Comparison of ENCODE assay signal across 11 cellular contexts in genomic region chr3:23629181-23629893, GRCh38.
DNase-seq lines count a peak whose midpoint lies in the region; ATAC-seq, FAIRE-seq and TF ChIP-seq lines count a peak whose summit lies in the region.
"Had no signal": no experiment of that assay in that cellular context is flagged by ENCODE, and none has a peak within 500 bp of the region (broad histone marks: within the 10 kb centered on the region; RNA-seq: fewer than 3 reads in every experiment).

No MANE protein-coding gene starts in this region.

- H3K56ac ChIP-seq in IMR-90 (ENCODE audit: extremely low read depth, insufficient read depth, low read length) = no peak overlapping the region

- H3K27ac ChIP-seq in IMR-90 (ENCODE audit: insufficient read depth, low read length) = no peak overlapping the region
- H3K27ac ChIP-seq: upper lobe of left lung had no signal

- no peaks in the 10 kb centered on the region for H3K9me1 ChIP-seq in IMR-90 (ENCODE audit: insufficient read depth, low read length)

- no peak overlapping the region for H3K23ac ChIP-seq in IMR-90 (ENCODE audit: low read depth, low read length)

- no peak overlapping the region for H2BK5ac ChIP-seq in IMR-90 (ENCODE audit: low read depth, low read length, poor library complexity, severe bottlenecking)

- peaks cover 6% of the 10 kb centered on the region for H3K4me1 ChIP-seq in IMR-90 (ENCODE audit: control insufficient read depth, insufficient read depth, low read length)

- TF ChIP-seq CTCF in AG10803 (conservative IDR thresholded peaks at IDR 0.05; ENCODE audit: low read length) = no peak
- no peak for TF ChIP-seq CTCF in IMR-90 (conservative IDR thresholded peaks at IDR 0.05; ENCODE audit: low read depth, low read length)
- TF ChIP-seq CTCF in fibroblast of the aortic adventitia (IDR thresholded peaks at IDR 0.05; ENCODE audit: insufficient read depth, low read length) = no peak

- H4K8ac ChIP-seq in IMR-90 (ENCODE audit: low read depth in 2 of 2, low read length in 2 of 2) = no peak overlapping the region

- peak; percentile 21 for DNase-seq in AG10803 (ENCODE audit: low read depth)
- DNase-seq in IMR-90 = peak; percentile 71
- peak; percentile 65 for DNase-seq in RCC 7860 (ENCODE audit: low spot score)
- DNase-seq in fibroblast of the aortic adventitia (ENCODE audit: low read depth) = peak; percentile 86
- no peak for DNase-seq in T1000 (lab: John Stamatoyannopoulos, UW)
- DNase-seq in activated CD4-positive, alpha-beta T cell treated with anti-CD3 and anti-CD28 coated beads, Interleukin-2, amount 50 U/mL, for 4 hours = no peak
- DNase-seq: aorta, NCI-H1930, upper lobe of left lung had no signal

- H3K4me3 ChIP-seq in AG10803 (ENCODE audit: low read length) = no peak overlapping the region
- H3K4me3 ChIP-seq in IMR-90 (ENCODE audit: insufficient read depth, low read depth, low read length) = no peak overlapping the region
- no peak overlapping the region for H3K4me3 ChIP-seq in fibroblast of the aortic adventitia (ENCODE audit: low read depth, low read length)
- H3K4me3 ChIP-seq: upper lobe of left lung had no signal

- CTCF ChIA-PET in IMR-90 (lab: Yijun Ruan, JAX) = no interaction called here

- WGBS in IMR-90 (ENCODE audit: extremely low coverage in 2 of 2, insufficient read length in 1 of 2), 2 experiments = 95% methylated on average over 3 of the region's 5 CpGs; no CpG with 5 or more reads in 1 of the 2 experiments

- no peak overlapping the region for H2BK15ac ChIP-seq in IMR-90 (ENCODE audit: low read depth, low read length)

- no peaks in the 10 kb centered on the region for H3K27me3 ChIP-seq in IMR-90 (ENCODE audit: control insufficient read depth, insufficient read depth, low read length)
- H3K27me3 ChIP-seq: upper lobe of left lung had no signal

- H3K9ac ChIP-seq in IMR-90 (ENCODE audit: low read depth, low read length) = no peak overlapping the region

- peaks cover 7% of the 10 kb centered on the region; the same call in 1 of the 2 replicates for H3K9me3 ChIP-seq in IMR-90 (ENCODE audit: control insufficient read depth, insufficient read depth, low read length)

- H2AK5ac ChIP-seq in IMR-90 (ENCODE audit: low read depth, low read length) = no peak overlapping the region

- dilution Hi-C loops in IMR-90 (cut with HindIII; ENCODE audit: low sequenced_read_pairs, unreplicated experiment) = no loop called here

- TF ChIP-seq POLR2A in IMR-90 (IDR thresholded peaks at IDR 0.05; ENCODE audit: low read depth, low read length) = no peak

- no peak overlapping the region for H2AFZ ChIP-seq in IMR-90 (replicated peaks; ENCODE audit: low read length, poor library complexity)

- H4K5ac ChIP-seq in IMR-90 (ENCODE audit: low read depth, low read length) = no peak overlapping the region

- no peaks in the 10 kb centered on the region for H3K79me1 ChIP-seq in IMR-90 (ENCODE audit: low read depth in 1 of 2, low read length in 2 of 2)

- in situ Hi-C loops in IMR-90 (cut with MboI; ENCODE audit: low sequenced_read_pairs) = no loop called here

- no peak overlapping the region for H4K91ac ChIP-seq in IMR-90 (ENCODE audit: insufficient read depth, low read depth, low read length)

- H3K14ac ChIP-seq in IMR-90 (replicated peaks; ENCODE audit: low read depth, low read length) = no peak overlapping the region

- no peak for TF ChIP-seq RAD21 in IMR-90 (IDR thresholded peaks at IDR 0.05; ENCODE audit: low read length)

- no peaks in the 10 kb centered on the region for H3K36me3 ChIP-seq in IMR-90 (ENCODE audit: control insufficient read depth, insufficient read depth, low read length)
- H3K36me3 ChIP-seq: upper lobe of left lung had no signal

- H2BK20ac ChIP-seq in IMR-90 (ENCODE audit: low read depth, low read length) = no peak overlapping the region

- no peak overlapping the region for H2BK120ac ChIP-seq in IMR-90 (ENCODE audit: low read depth, low read length)

- no peaks in the 10 kb centered on the region for H4K20me1 ChIP-seq in IMR-90 (ENCODE audit: insufficient read depth, low read length)

- no peak overlapping the region for H2AK9ac ChIP-seq in IMR-90 (replicated peaks; ENCODE audit: low read depth, low read length, poor library complexity)

- no peak overlapping the region for H3K4ac ChIP-seq in IMR-90 (ENCODE audit: low read depth, low read length)

- H3K4me2 ChIP-seq in IMR-90 (ENCODE audit: low read depth, low read length) = no peak overlapping the region

- POLR2A ChIA-PET in IMR-90 (lab: Charles Lee; ENCODE audit: unreplicated experiment) = interaction anchor here (1.1 kb wide), 1 partner anchor 17 kb away, joined by 3 read pairs; no protein-coding TSS in a partner anchor

- ATAC-seq in IMR-90 (ENCODE audit: low read depth) (peak; percentile 62), HG02870 (IDR thresholded peaks at IDR 0.05; ENCODE audit: unreplicated experiment) (no peak), GM18498 (IDR thresholded peaks at IDR 0.05; ENCODE audit: unreplicated experiment) (no peak)

- intact Hi-C loops in IMR-90 (cut with micrococcal nuclease) = no loop called here

- BruUV-seq in IMR-90 (replicated peaks; lab: Mats Ljungman, UMichigan) = no TSS peak

- H3K18ac ChIP-seq in IMR-90 (ENCODE audit: low read depth, low read length) = no peak overlapping the region

- FAIRE-seq in RCC 7860 (lab: Jason Lieb, UNC) = peak; percentile 53

TF ChIP-seq in IMR-90, 13 proteins besides CTCF, POLR2A, EP300 and RAD21:
- TF ChIP-seq CEBPB (IDR thresholded peaks at IDR 0.05; ENCODE audit: low read depth, low read length) = no peak
- TF ChIP-seq RCOR1 (IDR thresholded peaks at IDR 0.05; ENCODE audit: insufficient replicate concordance, low read length) = no peak
- no peak for TF ChIP-seq MAFK (IDR thresholded peaks at IDR 0.05; ENCODE audit: low read depth, low read length)
- no peak for TF ChIP-seq MAZ (IDR thresholded peaks at IDR 0.05; ENCODE audit: borderline replicate concordance, low read depth, low read length)
- no peak for TF ChIP-seq BHLHE40 (IDR thresholded peaks at IDR 0.05; ENCODE audit: low read depth, low read length)
- peak; percentile 41; the same call in 1 of the 2 replicates for TF ChIP-seq FOS (IDR thresholded peaks at IDR 0.05; ENCODE audit: low read depth, low read length)
- TF ChIP-seq, protein P1, sequence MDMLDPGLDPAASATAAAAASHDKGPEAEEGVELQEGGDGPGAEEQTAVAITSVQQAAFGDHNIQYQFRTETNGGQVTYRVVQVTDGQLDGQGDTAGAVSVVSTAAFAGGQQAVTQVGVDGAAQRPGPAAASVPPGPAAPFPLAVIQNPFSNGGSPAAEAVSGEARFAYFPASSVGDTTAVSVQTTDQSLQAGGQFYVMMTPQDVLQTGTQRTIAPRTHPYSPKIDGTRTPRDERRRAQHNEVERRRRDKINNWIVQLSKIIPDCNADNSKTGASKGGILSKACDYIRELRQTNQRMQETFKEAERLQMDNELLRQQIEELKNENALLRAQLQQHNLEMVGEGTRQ (IDR thresholded peaks at IDR 0.05; ENCODE audit: low read depth, low read length) = no peak
TF ChIP-seq in IMR-90: peak in this region for 1.

Comparison
In these comparisons a context has a peak if more than half of its experiments do, and no peak if none do; other contexts are left out.
1. DNase-seq: peak in AG10803 (single experiment), IMR-90 (single experiment), RCC 7860 (single experiment) and fibroblast of the aortic adventitia (single experiment); none in T1000 (single experiment) and activated CD4-positive, alpha-beta T cell treated with anti-CD3 and anti-CD28 coated beads, Interleukin-2, amount 50 U/mL, for 4 hours (0 of 2).